Comparison of ENCODE assay signal across 17 cellular contexts in genomic region chr12:88994537-88994936, GRCh38.
DNase-seq lines count a peak whose midpoint lies in the region; ATAC-seq lines count a peak whose summit lies in the region.
"Had no signal": no experiment of that assay in that cellular context is flagged by ENCODE, and none has a peak within 500 bp of the region (broad histone marks: within the 10 kb centered on the region; RNA-seq: fewer than 3 reads in every experiment).

No MANE protein-coding gene starts in this region.

- H3K27me3 Mint-ChIP-seq in activated T-cell treated with anti-CD3 and anti-CD28 coated beads, Interleukin-2, amount 50 U/mL, for 24 hours = peaks cover 34% of the 10 kb centered on the region

- DNase-seq in AG08395 (ENCODE audit: low spot score) = peak; percentile 12
- DNase-seq in GM03348 (ENCODE audit: low spot score) = peak; percentile 17
- DNase-seq in NCI-H226 = peak; percentile 16
- DNase-seq in fibroblast of peridontal ligament (ENCODE audit: extremely low read depth) = peak; percentile 36
- no peak for DNase-seq in cortex of kidney (lab: John Stamatoyannopoulos, UW)
- DNase-seq in activated T-cell treated with anti-CD3 and anti-CD28 coated beads, Interleukin-2, amount 50 U/mL, for 24 hours = no peak
- DNase-seq in COR-L47 (lab: John Stamatoyannopoulos, UW) = no peak
- DNase-seq: C1 segment of cervical spinal cord; CD4-positive, alpha-beta T cell; DMS153; DMS79 treated with DMSO at 0.1 percent for 48 hours; GF-D8; H7 had no signal

- no peaks in the 10 kb centered on the region for H3K9me3 Mint-ChIP-seq in activated T-cell treated with anti-CD3 and anti-CD28 coated beads, Interleukin-2, amount 50 U/mL, for 24 hours
- H3K9me3 Mint-ChIP-seq: CD4-positive, alpha-beta T cell; GM23338 had no signal

- no peaks in the 10 kb centered on the region for H3K36me3 Mint-ChIP-seq in activated T-cell treated with anti-CD3 and anti-CD28 coated beads, Interleukin-2, amount 50 U/mL, for 24 hours (ENCODE audit: low read depth)

- H3K27ac Mint-ChIP-seq in activated T-cell treated with anti-CD3 and anti-CD28 coated beads, Interleukin-2, amount 50 U/mL, for 24 hours = no peak overlapping the region
- H3K27ac Mint-ChIP-seq: B cell; CD4-positive, alpha-beta T cell; GM23338 had no signal

- no peak overlapping the region for H3K4me3 Mint-ChIP-seq in activated T-cell treated with anti-CD3 and anti-CD28 coated beads, Interleukin-2, amount 50 U/mL, for 24 hours
- H3K4me3 Mint-ChIP-seq: B cell; CD4-positive, alpha-beta T cell; GM23338 had no signal

- no peak for ATAC-seq in GM18520 (IDR thresholded peaks at IDR 0.05; ENCODE audit: unreplicated experiment)
- ATAC-seq: GM23338, HepG2 had no signal

- no peaks in the 10 kb centered on the region for H3K4me1 Mint-ChIP-seq in activated T-cell treated with anti-CD3 and anti-CD28 coated beads, Interleukin-2, amount 50 U/mL, for 24 hours (ENCODE audit: low read depth)
- H3K4me1 Mint-ChIP-seq: B cell had no signal

Comparison
In these comparisons a context has a peak if more than half of its experiments do, and no peak if none do; other contexts are left out.
1. DNase-seq: peak in AG08395 (single experiment), GM03348 (single experiment), NCI-H226 (single experiment) and fibroblast of peridontal ligament (single experiment); none in cortex of kidney (single experiment), activated T-cell treated with anti-CD3 and anti-CD28 coated beads, Interleukin-2, amount 50 U/mL, for 24 hours (single experiment) and COR-L47 (single experiment).